In genomic region chr2:95039410-95039809, GRCh38 we compare ENCODE assay signal across 27 cellular contexts. TPM values are rescaled to one million over a fixed set of nuclear protein-coding genes. Genes with fewer than 3 reads are reported as not detected.
DNase-seq lines count a peak whose midpoint lies in the region; ATAC-seq, FAIRE-seq and TF ChIP-seq lines count a peak whose summit lies in the region.
"Had no signal": no experiment of that assay in that cellular context is flagged by ENCODE, and none has a peak within 500 bp of the region (broad histone marks: within the 10 kb centered on the region; RNA-seq: fewer than 3 reads in every experiment).

No MANE protein-coding gene starts in this region.

- H3K4me2 ChIP-seq in H1 (ENCODE audit: insufficient read depth in 1 of 2, low read depth in 2 of 2, low read length in 2 of 2): no peak overlapping the region

- H4K8ac ChIP-seq in H1 (ENCODE audit: extremely low read depth, insufficient read depth, low read length): no peak overlapping the region

- peaks cover 64% of the 10 kb centered on the region for H3K36me3 Mint-ChIP-seq in T-helper 1 cell treated with Interleukin-12 subunit alpha and Interleukin-12 subunit beta and Interleukin-4 antibody, amounts not matched to agents 30 μg/mL and 1 μg/mL, for 36 hours (ENCODE audit: low read depth)
- peaks cover 23 to 35% of the 10 kb centered on the region in 2 donors for H3K36me3 Mint-ChIP-seq in CD4-positive, alpha-beta memory T cell
- peaks cover 1 to 34% of the 10 kb centered on the region in 2 donors for H3K36me3 Mint-ChIP-seq in activated T-cell treated with anti-CD3 and anti-CD28 coated beads, Interleukin-2, amount 50 U/mL, for 72 hours (ENCODE audit: insufficient read depth in 2 of 2)

- H3K18ac ChIP-seq in H1 (ENCODE audit: extremely low read depth, low read length): no peak overlapping the region

- TF ChIP-seq RAD21 in H1 (IDR thresholded peaks at IDR 0.05 in 1 of 2, conservative IDR thresholded peaks at IDR 0.05 in 1 of 2; ENCODE audit: low read depth in 2 of 2, low read length in 2 of 2): no peak

- DNase-seq in T-helper 1 cell: no peak
- DNase-seq in CD4-positive, alpha-beta memory T cell: no peak
- peak; percentile 42 to 69 for DNase-seq in activated T-cell treated with anti-CD3 and anti-CD28 coated beads, Interleukin-2, amount 50 U/mL, for 72 hours
- no peak for DNase-seq in H1 (ENCODE audit: low read depth in 1 of 2, low spot score in 2 of 2)
- DNase-seq in Kasumi-1 (lab: John Stamatoyannopoulos, UW): no peak
- no peak for DNase-seq in NK-92 treated with Interleukin-12 subunit alpha and Interleukin-12 subunit beta, amount 100 ng/mL, for 24 hours (lab: John Stamatoyannopoulos, UW)
- DNase-seq in NCI-H524 (lab: John Stamatoyannopoulos, UW): no peak
- DNase-seq: AML-193; brain microvascular endothelial cell; EL; GM23248; immature natural killer cell; left ventricle myocardium inferior; midbrain; NCI-H1092; NCI-H2029 treated with DMSO at 0.1 percent for 48 hours; NCI-H524 treated with DMSO at 0.1 percent for 48 hours; psoas muscle; stimulated activated CD8-positive, alpha-beta memory T cell treated with anti-CD3 and anti-CD28 coated beads, Interleukin-4, amount 100 ng/mL, for 48 hours; SW 1271; trophoblast cell had no signal

- H3K4me1 ChIP-seq in CD4-positive, alpha-beta memory T cell (ENCODE audit: insufficient read depth, low read length): peaks cover 48% of the 10 kb centered on the region
- no peaks in the 10 kb centered on the region; a peak in 1 of 7 replicates for H3K4me1 ChIP-seq in H1 (replicated peaks in 1 of 4; ENCODE audit: control insufficient read depth in 3 of 4, insufficient read depth in 4 of 4, low read length in 3 of 4)

- H3K27me3 ChIP-seq in CD4-positive, alpha-beta memory T cell (ENCODE audit: insufficient read depth, low read length): no peaks in the 10 kb centered on the region
- no peaks in the 10 kb centered on the region for H3K27me3 ChIP-seq in H1 (replicated peaks in 1 of 4; ENCODE audit: control insufficient read depth in 3 of 4, extremely low read depth in 1 of 4, insufficient read depth in 3 of 4, low read length in 3 of 4)

- intact Hi-C loops in CD4-positive, alpha-beta memory T cell (cut with micrococcal nuclease): no loop called here

- no peak overlapping the region for H4K5ac ChIP-seq in H1 (ENCODE audit: insufficient read length, low read depth, low read length)

- H3K23ac ChIP-seq in H1 (ENCODE audit: insufficient read length): no peak overlapping the region

- H3K27ac Mint-ChIP-seq in T-helper 1 cell treated with Interleukin-12 subunit alpha and Interleukin-12 subunit beta and Interleukin-4 antibody, amounts not matched to agents 30 μg/mL and 1 μg/mL, for 36 hours: peak overlapping the region; percentile 88
- peak overlapping the region; percentile 6 to 94 (median 85) for H3K27ac Mint-ChIP-seq in CD4-positive, alpha-beta memory T cell
- H3K27ac Mint-ChIP-seq in activated T-cell treated with anti-CD3 and anti-CD28 coated beads, Interleukin-2, amount 50 U/mL, for 72 hours: peak overlapping the region; percentile 48
- H3K27ac Mint-ChIP-seq: immature natural killer cell had no signal

- no peak overlapping the region for H2BK15ac ChIP-seq in H1 (ENCODE audit: low read length)

- no peak overlapping the region; the same call in 1 of the 2 replicates for H2AK5ac ChIP-seq in H1 (ENCODE audit: low read depth, low read length)

- H3K27me3 Mint-ChIP-seq in T-helper 1 cell treated with Interleukin-12 subunit alpha and Interleukin-12 subunit beta and Interleukin-4 antibody, amounts not matched to agents 30 μg/mL and 1 μg/mL, for 36 hours (ENCODE audit: low read depth): no peaks in the 10 kb centered on the region
- H3K27me3 Mint-ChIP-seq in CD4-positive, alpha-beta memory T cell: no peaks in the 10 kb centered on the region
- no peaks in the 10 kb centered on the region for H3K27me3 Mint-ChIP-seq in activated T-cell treated with anti-CD3 and anti-CD28 coated beads, Interleukin-2, amount 50 U/mL, for 72 hours (ENCODE audit: low read depth)

- TF ChIP-seq CTCF in H1 (IDR thresholded peaks at IDR 0.05; ENCODE audit: control extremely low read depth in 1 of 3, insufficient read depth in 1 of 3, low read depth in 1 of 3, low read length in 3 of 3): no peak

- H2BK20ac ChIP-seq in H1 (ENCODE audit: low read length): no peak overlapping the region

- no peak for TF ChIP-seq POLR2A in H1 (IDR thresholded peaks at IDR 0.05; ENCODE audit: control extremely low read depth in 1 of 2, low read depth in 2 of 2, low read length in 2 of 2)

- no peak overlapping the region for H3K9ac ChIP-seq in H1 (replicated peaks in 1 of 4; ENCODE audit: extremely low read depth in 1 of 4, low read depth in 3 of 4, low read length in 3 of 4)
- H3K9ac ChIP-seq: GM23248 had no signal

- H3K27ac ChIP-seq in CD4-positive, alpha-beta memory T cell (ENCODE audit: low read depth, low read length): no peak overlapping the region
- H3K27ac ChIP-seq in H1 (ENCODE audit: low read depth, low read length): no peak overlapping the region
- H3K27ac ChIP-seq: 22Rv1, brain microvascular endothelial cell, coronary artery, GM23248, left ventricle myocardium inferior, psoas muscle, skin epidermis had no signal

- H2BK12ac ChIP-seq in H1 (ENCODE audit: low read depth, low read length): no peak overlapping the region

- no peaks in the 10 kb centered on the region for H3K79me1 ChIP-seq in H1 (ENCODE audit: low read depth, low read length)

- no peak overlapping the region for H3K4me3 Mint-ChIP-seq in T-helper 1 cell treated with Interleukin-12 subunit alpha and Interleukin-12 subunit beta and Interleukin-4 antibody, amounts not matched to agents 30 μg/mL and 1 μg/mL, for 36 hours
- H3K4me3 Mint-ChIP-seq in CD4-positive, alpha-beta memory T cell: peak overlapping the region in 2 of 8 donors; percentile 20 to 26
- no peak overlapping the region for H3K4me3 Mint-ChIP-seq in activated T-cell treated with anti-CD3 and anti-CD28 coated beads, Interleukin-2, amount 50 U/mL, for 72 hours
- H3K4me3 Mint-ChIP-seq: immature natural killer cell had no signal

- no peak overlapping the region for H3K14ac ChIP-seq in H1 (ENCODE audit: insufficient read length)

- H3K9me3 ChIP-seq in CD4-positive, alpha-beta memory T cell (ENCODE audit: control insufficient read depth in 1 of 2, low read length in 2 of 2): no peaks in the 10 kb centered on the region
- peaks cover 88 to 92% of the 10 kb centered on the region in 2 experiments for H3K9me3 ChIP-seq in H1 (ENCODE audit: insufficient read depth in 2 of 2, low read depth in 1 of 2, low read length in 1 of 2)
- H3K9me3 ChIP-seq: left ventricle myocardium inferior, psoas muscle had no signal

- FAIRE-seq in H1 (lab: Jason Lieb, UNC): no peak

- H3K4ac ChIP-seq in H1 (replicated peaks; ENCODE audit: insufficient read length, low read depth, low read length): no peak overlapping the region

- POLR2A ChIA-PET in CD4-positive, alpha-beta memory T cell (lab: Charles Lee; ENCODE audit: partially characterized antibody): interaction anchor here (1.1 to 2.4 kb wide), 2 partner anchors 8 to 23 kb away, joined by 4 to 9 read pairs; no protein-coding TSS in a partner anchor
- POLR2A ChIA-PET in H1 (lab: Charles Lee; ENCODE audit: partially characterized antibody): no interaction called here

- no peaks in the 10 kb centered on the region for H3K9me3 Mint-ChIP-seq in T-helper 1 cell treated with Interleukin-12 subunit alpha and Interleukin-12 subunit beta and Interleukin-4 antibody, amounts not matched to agents 30 μg/mL and 1 μg/mL, for 36 hours
- peaks cover 0 to 2% (median 0%) of the 10 kb centered on the region in 8 donors for H3K9me3 Mint-ChIP-seq in CD4-positive, alpha-beta memory T cell
- peaks cover 16 to 32% of the 10 kb centered on the region in 2 donors for H3K9me3 Mint-ChIP-seq in activated T-cell treated with anti-CD3 and anti-CD28 coated beads, Interleukin-2, amount 50 U/mL, for 72 hours

- H2BK120ac ChIP-seq in H1 (replicated peaks; ENCODE audit: low read depth, low read length): no peak overlapping the region

- H4K20me1 ChIP-seq in H1 (replicated peaks in 1 of 2; ENCODE audit: control insufficient read depth in 1 of 2, insufficient read depth in 2 of 2, low read length in 2 of 2): no peaks in the 10 kb centered on the region

- no peaks in the 10 kb centered on the region for H3K36me3 ChIP-seq in CD4-positive, alpha-beta memory T cell (ENCODE audit: insufficient read depth, low read length)
- H3K36me3 ChIP-seq in H1 (ENCODE audit: control insufficient read depth in 2 of 4, insufficient read depth in 4 of 4, low read length in 3 of 4): no peaks in the 10 kb centered on the region
- H3K36me3 ChIP-seq: brain microvascular endothelial cell, left ventricle myocardium inferior had no signal

- H3K4me1 Mint-ChIP-seq in T-helper 1 cell treated with Interleukin-12 subunit alpha and Interleukin-12 subunit beta and Interleukin-4 antibody, amounts not matched to agents 30 μg/mL and 1 μg/mL, for 36 hours (ENCODE audit: low read depth): peaks cover 67% of the 10 kb centered on the region
- peaks cover 58 to 95% (median 73%) of the 10 kb centered on the region in 4 donors for H3K4me1 Mint-ChIP-seq in CD4-positive, alpha-beta memory T cell
- H3K4me1 Mint-ChIP-seq in activated T-cell treated with anti-CD3 and anti-CD28 coated beads, Interleukin-2, amount 50 U/mL, for 72 hours (ENCODE audit: low read depth): peaks cover 65% of the 10 kb centered on the region

- H2AFZ ChIP-seq in H1 (ENCODE audit: low read length): no peak overlapping the region
- H2AFZ ChIP-seq: GM23248 had no signal

- ATAC-seq in activated T-cell treated with anti-CD3 and anti-CD28 coated beads, Interleukin-2, amount 50 U/mL, for 72 hours (replicated peaks in 1 of 2): peak; percentile 32 to 48
- ATAC-seq: psoas muscle had no signal

- no peaks in the 10 kb centered on the region for H3K79me2 ChIP-seq in H1 (ENCODE audit: control insufficient read depth in 1 of 2, insufficient read depth in 2 of 2, low read length in 2 of 2)

- no peak overlapping the region for H3K4me3 ChIP-seq in CD4-positive, alpha-beta memory T cell (ENCODE audit: low read length in 2 of 2)
- H3K4me3 ChIP-seq in H1 (ENCODE audit: extremely low read depth in 1 of 4, insufficient read depth in 2 of 4, low read depth in 3 of 4, low read length in 4 of 4): no peak overlapping the region
- H3K4me3 ChIP-seq: coronary artery, GM23248, left ventricle myocardium inferior, psoas muscle, skin epidermis had no signal

- 85% methylated on average over 1 of the region's 1 CpG; no CpG with 5 or more reads in 1 of the 2 experiments for WGBS in H1 (ENCODE audit: extremely low coverage in 1 of 2, insufficient coverage in 1 of 2, insufficient read length in 1 of 2, insufficient replicate concordance in 2 of 2, low coverage in 1 of 2, low lambda C conversion rate in 2 of 2, missing lambda C conversion rate in 1 of 2), 2 experiments

- no peak overlapping the region for H2BK5ac ChIP-seq in H1 (ENCODE audit: low read depth, low read length)

- no peak overlapping the region for H4K91ac ChIP-seq in H1 (replicated peaks; ENCODE audit: insufficient read length, low read length)

- CTCF ChIA-PET in CD4-positive, alpha-beta memory T cell (lab: Charles Lee; ENCODE audit: partially characterized antibody): interaction anchor here (3.2 to 6.0 kb wide), 2 partner anchors 16 to 38 kb away, joined by 16 to 59 read pairs; no protein-coding TSS in a partner anchor
- CTCF ChIA-PET in H1 (lab: Charles Lee; ENCODE audit: partially characterized antibody): no interaction called here

- H3K23me2 ChIP-seq in H1 (ENCODE audit: low read depth, low read length): peaks cover 2% of the 10 kb centered on the region; the same call in 1 of the 2 replicates

- no peak overlapping the region for H3K56ac ChIP-seq in H1 (replicated peaks; ENCODE audit: insufficient read length, low read depth, low read length)

- no peak for TF ChIP-seq EP300 in H1 (IDR thresholded peaks at IDR 0.05; ENCODE audit: borderline replicate concordance in 1 of 2, low read depth in 2 of 2, low read length in 2 of 2)

RNA-seq across cellular contexts. Expression of gene MAL, which starts 13.9 kb away (rescaled TPM):
- 100 to 1,000 TPM; 108 to 113 TPM for total RNA-seq in CD4-positive, alpha-beta memory T cell
- 100 to 1,000 TPM; 271 to 274 TPM for polyA plus RNA-seq in CD4-positive, alpha-beta memory T cell
- total RNA-seq in activated T-cell treated with anti-CD3 and anti-CD28 coated beads, Interleukin-2, amount 50 U/mL, for 72 hours: 10 to 100 TPM; 92.6 to 93.8 TPM
- not detected in 2 replicates for total RNA-seq in H1 (2021; fragmentation: NEBNext Ultra II Directional; extraction: Animal tissue kit (Norgen Biotek cat#: 25700))
- polyA plus RNA-seq in H1 (2011; rRNA removed): not detected in 2 replicates
- polyA plus RNA-seq in H1 (2011; cell fraction: cytosol; rRNA removed): not detected
- polyA plus RNA-seq in H1 (2011; cell fraction: nucleus; rRNA removed): not detected
- polyA plus RNA-seq in H1 (2012, experiment 1 of 2): not detected in 4 replicates
- not detected for polyA plus RNA-seq in H1 (2012, experiment 2 of 2)
- 0.22 TPM for polyA plus RNA-seq in H1 (2013, experiment 1 of 2)
- polyA plus RNA-seq in H1 (2013, experiment 2 of 2): 0.33 TPM
- polyA minus RNA-seq in H1 (2011; rRNA and poly(A)+ RNA removed): not detected in 2 replicates
- not detected for polyA minus RNA-seq in H1 (2011; cell fraction: cytosol; rRNA and poly(A)+ RNA removed)
- not detected for polyA minus RNA-seq in H1 (2011; cell fraction: nucleus; rRNA and poly(A)+ RNA removed)
- total RNA-seq: GM23248, HT-29 had no signal
- polyA plus RNA-seq: GM23248, neural cell had no signal

Comparison
In these comparisons a context has a peak if more than half of its experiments do, and no peak if none do; other contexts are left out.
1. DNase-seq: peak in activated T-cell treated with anti-CD3 and anti-CD28 coated beads, Interleukin-2, amount 50 U/mL, for 72 hours (2 of 2); none in T-helper 1 cell (0 of 5), CD4-positive, alpha-beta memory T cell (0 of 5), H1 (0 of 2), Kasumi-1 (0 of 2), NK-92 treated with Interleukin-12 subunit alpha and Interleukin-12 subunit beta, amount 100 ng/mL, for 24 hours (single experiment) and NCI-H524 (0 of 2).
2. RNA of gene MAL, which starts 13.9 kb away (total RNA-seq): 108 to 113 TPM in CD4-positive, alpha-beta memory T cell and 92.6 to 93.8 TPM in activated T-cell treated with anti-CD3 and anti-CD28 coated beads, Interleukin-2, amount 50 U/mL, for 72 hours; not detected in H1; every median in the first group is over 10 times any median in the second.
3. Peak in every context shown above with its lines, with median percentiles within 50 percentile points of each other: H3K27ac Mint-ChIP-seq.